12 cellular contexts compared by ENCODE assay signal in the genomic region with DNA sequence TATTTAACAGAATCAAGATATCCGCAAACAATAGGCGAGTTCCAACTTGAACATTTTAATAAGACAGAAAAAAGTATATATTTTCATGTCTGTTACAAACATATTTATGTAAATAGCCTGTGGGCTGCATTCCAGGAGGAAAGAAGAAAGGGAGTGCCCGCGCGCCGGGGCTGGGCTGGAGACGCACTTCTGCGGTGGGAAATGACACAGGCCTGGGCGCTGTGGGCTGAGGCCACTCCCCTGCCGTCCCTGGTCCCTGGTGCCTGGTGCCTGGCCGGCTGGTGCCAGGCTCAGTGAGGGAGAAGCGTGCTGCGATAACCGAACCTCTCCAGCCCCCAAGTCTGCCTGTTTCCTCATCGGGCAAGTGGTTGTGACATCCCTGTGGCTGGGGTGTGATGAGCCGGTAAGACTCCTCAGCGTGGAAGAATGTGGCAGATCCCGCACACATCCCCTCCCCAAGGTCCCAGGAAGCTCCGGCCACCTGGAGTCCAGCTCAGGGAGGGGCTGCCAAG.
DNase-seq lines count a peak whose midpoint lies in the region; ATAC-seq, FAIRE-seq and TF ChIP-seq lines count a peak whose summit lies in the region.
"Had no signal": no experiment of that assay in that cellular context is flagged by ENCODE, and none has a peak within 500 bp of the region (broad histone marks: within the 10 kb centered on the region; RNA-seq: fewer than 3 reads in every experiment).

No MANE protein-coding gene starts in this region.

- no peak for TF ChIP-seq POLR2A in sigmoid colon (IDR thresholded peaks at IDR 0.05)

- DNase-seq in H4 (ENCODE audit: low spot score), result peak; percentile 31
- DNase-seq in Panc1 (ENCODE audit: low read depth, low spot score), result no peak
- peak; percentile 51 for DNase-seq in fibroblast of mammary gland (ENCODE audit: low read depth)
- peak; percentile 86 for DNase-seq in sigmoid colon
- no peak for DNase-seq in D721Med (ENCODE audit: insufficient read length, low spot score)
- no peak for DNase-seq in foreskin melanocyte
- DNase-seq: KG1; stimulated activated CD4-positive, alpha-beta T cell treated with anti-CD3 and anti-CD28 coated beads, Interleukin-15, amount 100 ng/mL, for 24 hours; thyroid gland had no signal

- intact Hi-C loops in Panc1 (cut with micrococcal nuclease; ENCODE audit: unreplicated experiment) (no loop called here), sigmoid colon (cut with DNase I) (no loop called here)

- POLR2A ChIA-PET in Panc1 (lab: Charles Lee), result no interaction called here

- no peak for TF ChIP-seq EP300 in sigmoid colon (IDR thresholded peaks at IDR 0.05)

- TF ChIP-seq CTCF in Panc1 (IDR thresholded peaks at IDR 0.05) (no peak), fibroblast of mammary gland (conservative IDR thresholded peaks at IDR 0.05; ENCODE audit: control insufficient read depth, insufficient read depth, low read depth, low read length) (no peak), sigmoid colon (IDR thresholded peaks at IDR 0.05) (no peak), D721Med (IDR thresholded peaks at IDR 0.05; ENCODE audit: insufficient read depth, missing control alignments) (no peak)

- H3K4me3 ChIP-seq in Panc1 (ENCODE audit: low read depth in 2 of 2, low read length in 2 of 2) (no peak overlapping the region), fibroblast of mammary gland (ENCODE audit: control insufficient read depth, low read depth, low read length) (no peak overlapping the region), sigmoid colon (no peak overlapping the region)
- H3K4me3 ChIP-seq: SJSA1, thyroid gland had no signal

- FAIRE-seq in D721Med (lab: Jason Lieb, UNC), result no peak

- no peaks in the 10 kb centered on the region for H3K9me3 ChIP-seq in Panc1 (ENCODE audit: control insufficient read depth, insufficient read depth, low read depth, low read length)
- H3K9me3 ChIP-seq in sigmoid colon, result no peaks in the 10 kb centered on the region
- H3K9me3 ChIP-seq: SJSA1, thyroid gland had no signal

- in situ Hi-C loops in Panc1 (cut with HindIII; ENCODE audit: low pct_unique_long_range_greater_than_20kb, low sequenced_read_pairs), result no loop called here

- H3K27me3 ChIP-seq in Panc1 (ENCODE audit: control insufficient read depth, insufficient read depth, low read length), result no peaks in the 10 kb centered on the region
- peaks cover 0 to 4% (median 0%) of the 10 kb centered on the region in 3 donors for H3K27me3 ChIP-seq in sigmoid colon
- H3K27me3 ChIP-seq: thyroid gland had no signal

- H3K36me3 ChIP-seq in Panc1 (ENCODE audit: control insufficient read depth, insufficient read depth, low read length) (no peaks in the 10 kb centered on the region), sigmoid colon (peaks cover 5 to 12% (median 6%) of the 10 kb centered on the region in 4 donors)
- H3K36me3 ChIP-seq: SJSA1 had no signal

- H3K27ac ChIP-seq in Panc1 (ENCODE audit: low read length) (no peak overlapping the region), sigmoid colon (peak overlapping the region; percentile 69 to 84 (median 81))
- H3K27ac ChIP-seq: SJSA1 had no signal

- 16 to 62% methylated on average over 19 of the region's 19 CpGs for WGBS in sigmoid colon, 2 donors

- ATAC-seq in Panc1, result 0 out of 2 replicates have a peak, but pooled peaks have one; percentile 6
- ATAC-seq in HG03139 (IDR thresholded peaks at IDR 0.05; ENCODE audit: unreplicated experiment), result no peak
- ATAC-seq in GM21423 (IDR thresholded peaks at IDR 0.05; ENCODE audit: unreplicated experiment), result no peak

- BruUV-seq in Panc1 (replicated peaks; lab: Mats Ljungman, UMichigan), result no TSS peak

- CTCF ChIA-PET in Panc1 (lab: Charles Lee), result no interaction called here

- H3K4me1 ChIP-seq in Panc1 (ENCODE audit: control insufficient read depth, insufficient read depth, low read length), result peaks cover 10% of the 10 kb centered on the region
- H3K4me1 ChIP-seq in sigmoid colon, result peaks cover 0 to 61% (median 53%) of the 10 kb centered on the region in 4 donors

Comparison
In these comparisons a context has a peak if more than half of its experiments do, and no peak if none do; other contexts are left out.
1. DNase-seq: peak in H4 (single experiment), fibroblast of mammary gland (single experiment) and sigmoid colon (single experiment); none in Panc1 (single experiment), D721Med (single experiment) and foreskin melanocyte (single experiment).